In genomic region chr10:69573056-69573806, GRCh38 we compare ENCODE assay signal across 8 cellular contexts. TPM values are rescaled to one million over a fixed set of nuclear protein-coding genes. Genes with fewer than 3 reads are reported as not detected.
DNase-seq lines count a peak whose midpoint lies in the region; ATAC-seq, FAIRE-seq and TF ChIP-seq lines count a peak whose summit lies in the region.
"Had no signal": no experiment of that assay in that cellular context is flagged by ENCODE, and none has a peak within 500 bp of the region (broad histone marks: within the 10 kb centered on the region; RNA-seq: fewer than 3 reads in every experiment).

Gene NEUROG3, minus strand, starts transcription at chr10:69573422. Its CDS starts 379 bp downstream, at chr10:69573043.

- in situ Hi-C loops in mammary epithelial cell (cut with MboI; ENCODE audit: low sequenced_read_pairs in 2 of 2): no loop called here

- DNase-seq in mammary epithelial cell (no peak), pancreas (peak in 1 of 6 donors; percentile 42), globus pallidus (ENCODE audit: low spot score) (no peak), amygdala (lab: John Stamatoyannopoulos, UW) (no peak), dermis blood vessel endothelial cell (no peak)

- H3K36me3 ChIP-seq in mammary epithelial cell (ENCODE audit: insufficient read depth, low read length) (no peaks in the 10 kb centered on the region), pancreas (no peaks in the 10 kb centered on the region)

- H3K27me3 ChIP-seq in mammary epithelial cell (ENCODE audit: insufficient read depth, low read length) (peaks cover 85% of the 10 kb centered on the region), pancreas (peaks cover 0 to 38% (median 6%) of the 10 kb centered on the region in 4 donors)

- no peaks in the 10 kb centered on the region for H3K79me2 ChIP-seq in mammary epithelial cell (ENCODE audit: insufficient read depth, low read length)

- 6% methylated on average over 15 of the region's 53 CpGs for WGBS in mammary epithelial cell (ENCODE audit: low coverage, missing lambda C conversion rate)
- WGBS in pancreas, 2 donors: 1 to 2% methylated on average over 53 of the region's 53 CpGs

- H4K20me1 ChIP-seq in mammary epithelial cell (ENCODE audit: insufficient read depth, low read length): no peaks in the 10 kb centered on the region

- dilution Hi-C loops in mammary epithelial cell (cut with HindIII; ENCODE audit: low sequenced_read_pairs): no loop called here

- no peak for TF ChIP-seq CTCF in mammary epithelial cell (conservative IDR thresholded peaks at IDR 0.05 in 1 of 2, IDR thresholded peaks at IDR 0.05 in 1 of 2; ENCODE audit: extremely low read depth in 1 of 2, insufficient read depth in 1 of 2, low read depth in 1 of 2, low read length in 2 of 2)
- TF ChIP-seq CTCF in pancreas (IDR thresholded peaks at IDR 0.05): no peak

- BruUV-seq in mammary epithelial cell (replicated peaks; lab: Mats Ljungman, UMichigan): no TSS peak

- intact Hi-C loops in mammary epithelial cell (cut with micrococcal nuclease): no loop called here
- intact Hi-C loops in pancreas (cut with DNase I): no loop called here

- peaks cover 6% of the 10 kb centered on the region for H3K4me1 ChIP-seq in mammary epithelial cell (ENCODE audit: insufficient read depth, low read length)
- H3K4me1 ChIP-seq in pancreas: no peaks in the 10 kb centered on the region

- ATAC-seq in GM18909 (IDR thresholded peaks at IDR 0.05; ENCODE audit: poor library complexity, unreplicated experiment) (peak; percentile 66), HG03469 (IDR thresholded peaks at IDR 0.05; ENCODE audit: unreplicated experiment) (peak; percentile 57), pancreas (peak in 3 of 4 donors; percentile 30 to 54 (median 47))

- no peak within 1 kb of the TSS for H3K4me3 ChIP-seq in mammary epithelial cell (replicated peaks in 1 of 3; ENCODE audit: insufficient read depth in 1 of 3, low read depth in 2 of 3, low read length in 3 of 3)
- H3K4me3 ChIP-seq in pancreas: peak within 1 kb of the TSS in 2 of 4 donors; percentile 4 to 34

- H3K9ac ChIP-seq in mammary epithelial cell (ENCODE audit: insufficient read depth, low read length): no peak within 1 kb of the TSS

- FAIRE-seq in pancreas (lab: Jason Lieb, UNC): no peak

- H3K27ac ChIP-seq in mammary epithelial cell (ENCODE audit: insufficient read depth, low read depth, low read length) (no peak within 1 kb of the TSS), pancreas (no peak within 1 kb of the TSS)
- H3K27ac ChIP-seq: epithelial cell of prostate had no signal

- no peak within 1 kb of the TSS for H2AFZ ChIP-seq in mammary epithelial cell (ENCODE audit: low read depth, low read length)

- H3K4me2 ChIP-seq in mammary epithelial cell (ENCODE audit: insufficient read depth, low read depth, low read length): peak within 1 kb of the TSS; percentile 20

- CTCF ChIA-PET in mammary epithelial cell (lab: Charles Lee; ENCODE audit: low non-redundant PET): no interaction called here

- H3K9me3 ChIP-seq in mammary epithelial cell (replicated peaks; ENCODE audit: insufficient read depth, low read length) (no peaks in the 10 kb centered on the region), pancreas (no peaks in the 10 kb centered on the region)

RNA-seq across cellular contexts. Expression of gene NEUROG3, which starts in this region (rescaled TPM):
- total RNA-seq in mammary epithelial cell (not detected), pancreas (under 1 TPM in 1 of 6 donors, not detected in 5; 0.20 TPM), dermis blood vessel endothelial cell (not detected in 2 replicates)
- polyA plus RNA-seq in mammary epithelial cell (not detected), pancreas (not detected)
- not detected for polyA minus RNA-seq in mammary epithelial cell

Comparison
In these comparisons a context has a peak if more than half of its experiments do, and no peak if none do; other contexts are left out.
1. Peak in ATAC-seq in pancreas; RNA of the gene not detected or under 1 TPM.